Comparison of ENCODE assay signal across 9 cellular contexts in the genomic region with DNA sequence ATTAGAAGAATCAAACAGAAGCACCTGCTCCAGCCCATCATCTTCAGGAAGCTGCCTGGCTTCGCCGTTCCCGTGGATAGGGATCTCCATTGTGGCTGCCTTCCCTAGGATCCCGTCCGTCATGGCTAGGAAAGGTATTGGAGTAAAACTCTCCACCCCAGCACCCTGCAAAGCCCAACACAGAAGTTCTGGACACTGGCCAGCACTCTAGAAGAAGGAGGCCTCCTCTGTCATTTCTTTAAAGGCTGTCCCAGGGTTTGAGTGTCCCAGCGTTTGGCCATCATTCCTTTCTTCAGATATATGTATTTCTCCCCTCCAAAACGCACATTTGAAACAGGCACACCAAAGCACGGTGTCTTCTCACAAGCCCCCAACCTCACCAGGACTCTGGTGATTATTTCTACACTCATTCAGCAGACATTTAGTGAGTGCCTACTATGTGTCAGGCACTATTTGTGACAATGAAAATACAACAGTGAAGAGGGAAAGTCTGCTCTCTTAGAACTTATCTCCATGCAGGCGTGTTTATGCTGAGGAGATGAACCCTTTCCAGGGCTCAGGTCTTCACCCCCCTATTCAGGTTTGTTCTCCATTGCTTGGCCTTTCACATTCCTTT. TPM values are rescaled to one million over a fixed set of nuclear protein-coding genes. Genes with fewer than 3 reads are reported as not detected.
DNase-seq lines count a peak whose midpoint lies in the region; ATAC-seq, FAIRE-seq and TF ChIP-seq lines count a peak whose summit lies in the region.
"Had no signal": no experiment of that assay in that cellular context is flagged by ENCODE, and none has a peak within 500 bp of the region (broad histone marks: within the 10 kb centered on the region; RNA-seq: fewer than 3 reads in every experiment).

No MANE protein-coding gene starts in this region.

- peaks cover 10% of the 10 kb centered on the region for H4K20me1 ChIP-seq in IMR-90 (ENCODE audit: insufficient read depth, low read length)

- H3K36me3 Mint-ChIP-seq in chondrocyte (ENCODE audit: low read depth): peaks cover 21% of the 10 kb centered on the region

- H2BK15ac ChIP-seq in IMR-90 (ENCODE audit: low read depth, low read length): 0 out of 3 replicates have a peak overlapping the region, but pooled peaks have one; percentile 2

- H3K9me1 ChIP-seq in IMR-90 (ENCODE audit: insufficient read depth, low read length): peaks cover 9% of the 10 kb centered on the region; the same call in 1 of the 2 replicates

- peak overlapping the region; percentile 91 for H3K14ac ChIP-seq in IMR-90 (replicated peaks; ENCODE audit: low read depth, low read length)

- H3K36me3 ChIP-seq in IMR-90 (ENCODE audit: control insufficient read depth, insufficient read depth, low read length): peaks cover 36% of the 10 kb centered on the region
- peaks cover 9% of the 10 kb centered on the region for H3K36me3 ChIP-seq in mucosa of stomach (ENCODE audit: control insufficient read depth, insufficient read depth, low read length)

- H4K91ac ChIP-seq in IMR-90 (ENCODE audit: insufficient read depth, low read depth, low read length): peak overlapping the region; percentile 78

- peak overlapping the region; percentile 98 for H2AK9ac ChIP-seq in IMR-90 (replicated peaks; ENCODE audit: low read depth, low read length, poor library complexity)

- TF ChIP-seq CTCF in A549 (IDR thresholded peaks at IDR 0.05): no peak
- TF ChIP-seq CTCF in IMR-90 (conservative IDR thresholded peaks at IDR 0.05; ENCODE audit: low read depth, low read length): no peak
- no peak for TF ChIP-seq CTCF in chondrocyte (IDR thresholded peaks at IDR 0.05)

- H3K9ac ChIP-seq in IMR-90 (ENCODE audit: low read depth, low read length) (peak overlapping the region; percentile 95), mucosa of stomach (ENCODE audit: low read length) (peak overlapping the region; percentile 91)

- no peak for FAIRE-seq in A549 (lab: Jason Lieb, UNC)

- TF ChIP-seq EP300 in A549 (IDR thresholded peaks at IDR 0.05): no peak

- H3K27me3 ChIP-seq in IMR-90 (ENCODE audit: control insufficient read depth, insufficient read depth, low read length): no peaks in the 10 kb centered on the region
- no peaks in the 10 kb centered on the region for H3K27me3 ChIP-seq in mucosa of stomach (ENCODE audit: control insufficient read depth, insufficient read depth, low read length)

- H3K4me2 ChIP-seq in A549 (peak overlapping the region; percentile 92), IMR-90 (ENCODE audit: low read depth, low read length) (peak overlapping the region; percentile 92)

- peak overlapping the region; percentile 45 for H3K56ac ChIP-seq in IMR-90 (ENCODE audit: extremely low read depth, insufficient read depth, low read length)

- H3K9me3 ChIP-seq in A549 (no peaks in the 10 kb centered on the region), IMR-90 (ENCODE audit: control insufficient read depth, insufficient read depth, low read length) (no peaks in the 10 kb centered on the region), mucosa of stomach (ENCODE audit: control insufficient read depth, low read length) (no peaks in the 10 kb centered on the region)

- TF ChIP-seq POLR2A in A549 (IDR thresholded peaks at IDR 0.05; ENCODE audit: low read length): no peak
- no peak for TF ChIP-seq POLR2A in IMR-90 (IDR thresholded peaks at IDR 0.05; ENCODE audit: low read depth, low read length)

- H3K27ac ChIP-seq in A549: peak overlapping the region; percentile 86 to 94
- peak overlapping the region; percentile 83 for H3K27ac ChIP-seq in IMR-90 (ENCODE audit: insufficient read depth, low read length)

- peak overlapping the region; percentile 85 for H3K23ac ChIP-seq in IMR-90 (ENCODE audit: low read depth, low read length)

- BruUV-seq in IMR-90 (replicated peaks; lab: Mats Ljungman, UMichigan): TSS peak; percentile 37

- H4K8ac ChIP-seq in IMR-90 (ENCODE audit: low read depth in 2 of 2, low read length in 2 of 2): peak overlapping the region; percentile 45 to 96; a peak in 3 of 4 replicates

- peak overlapping the region; percentile 99 for H3K27ac Mint-ChIP-seq in chondrocyte (ENCODE audit: unreplicated experiment)

- peaks cover 41% of the 10 kb centered on the region for H3K4me1 Mint-ChIP-seq in chondrocyte (ENCODE audit: low read depth)

- H2AK5ac ChIP-seq in IMR-90 (ENCODE audit: low read depth, low read length): peak overlapping the region; percentile 93

- H2AFZ ChIP-seq in IMR-90 (replicated peaks; ENCODE audit: low read length, poor library complexity): peak overlapping the region; percentile 96

- H3K79me1 ChIP-seq in IMR-90 (ENCODE audit: low read depth in 1 of 2, low read length in 2 of 2): peaks cover 39 to 62% of the 10 kb centered on the region in 2 experiments

- no peak for TF ChIP-seq RAD21 in A549 (conservative IDR thresholded peaks at IDR 0.05 in 1 of 2, IDR thresholded peaks at IDR 0.05 in 1 of 2)
- TF ChIP-seq RAD21 in IMR-90 (IDR thresholded peaks at IDR 0.05; ENCODE audit: low read length): no peak

- in situ Hi-C loops in IMR-90 (cut with MboI; ENCODE audit: low sequenced_read_pairs): no loop called here

- H3K4me1 ChIP-seq in A549 (peaks cover 32% of the 10 kb centered on the region), IMR-90 (ENCODE audit: control insufficient read depth, insufficient read depth, low read length) (peaks cover 8% of the 10 kb centered on the region), mucosa of stomach (ENCODE audit: control insufficient read depth, insufficient read depth, low read length) (peaks cover 45% of the 10 kb centered on the region)

- H2BK20ac ChIP-seq in IMR-90 (ENCODE audit: low read depth, low read length): no peak overlapping the region

- H3K18ac ChIP-seq in IMR-90 (ENCODE audit: low read depth, low read length): no peak overlapping the region

- H3K4me3 ChIP-seq in A549 (peak overlapping the region; percentile 90), IMR-90 (ENCODE audit: insufficient read depth, low read depth, low read length) (peak overlapping the region; percentile 82), mucosa of stomach (ENCODE audit: low read length) (peak overlapping the region; percentile 96)

- H2BK120ac ChIP-seq in IMR-90 (ENCODE audit: low read depth, low read length): peak overlapping the region; percentile 21; the same call in 1 of the 2 replicates

- H3K4me3 Mint-ChIP-seq in chondrocyte (ENCODE audit: unreplicated experiment): peak overlapping the region; percentile 92

- DNase-seq in A549 (ENCODE audit: low read depth in 1 of 2, low spot score in 1 of 2) (no peak), IMR-90 (no peak), chondrocyte (ENCODE audit: low spot score) (no peak), SHP77 treated with DMSO at 0.1 percent for 48 hours (lab: John Stamatoyannopoulos, UW) (no peak), NCI-H82 (lab: John Stamatoyannopoulos, UW) (no peak)

- intact Hi-C loops in IMR-90 (cut with micrococcal nuclease): loop anchor here (5.0 kb wide), 2 partner anchors 122 to 202 kb away; partner anchors contain the start of genes ILK, MRPL17 and RRP8

- dilution Hi-C loops in IMR-90 (cut with HindIII; ENCODE audit: low sequenced_read_pairs, unreplicated experiment): no loop called here

- no peak overlapping the region for H2BK5ac ChIP-seq in IMR-90 (ENCODE audit: low read depth, low read length, poor library complexity, severe bottlenecking)

- H3K9me3 Mint-ChIP-seq in chondrocyte (ENCODE audit: low read depth): no peaks in the 10 kb centered on the region

- peak overlapping the region; percentile 62 for H4K5ac ChIP-seq in IMR-90 (ENCODE audit: low read depth, low read length)

- CTCF ChIA-PET in A549 (lab: Yijun Ruan, JAX) (interaction anchor here (2.4 kb wide), 1 partner anchor 102 kb away, joined by 10 read pairs; no protein-coding TSS in a partner anchor), IMR-90 (lab: Yijun Ruan, JAX) (no interaction called here)

- POLR2A ChIA-PET in A549 (lab: Yijun Ruan, JAX) (interaction anchor here (1.0 kb wide), 1 partner anchor 124 kb away, joined by 4 read pairs; the partner anchor contains the start of gene ILK), IMR-90 (lab: Charles Lee; ENCODE audit: unreplicated experiment) (no interaction called here)

- peak overlapping the region; percentile 93 for H3K4ac ChIP-seq in IMR-90 (ENCODE audit: low read depth, low read length)

- ATAC-seq in A549 (no peak), IMR-90 (ENCODE audit: low read depth) (no peak), GM18873 (IDR thresholded peaks at IDR 0.05; ENCODE audit: low FRiP score, unreplicated experiment) (no peak), HG03565 (IDR thresholded peaks at IDR 0.05; ENCODE audit: unreplicated experiment) (no peak)

- H3K27me3 Mint-ChIP-seq in chondrocyte (ENCODE audit: low read depth): no peaks in the 10 kb centered on the region

- WGBS in A549 (ENCODE audit: missing lambda C conversion rate): 60% methylated on average over 9 of the region's 9 CpGs
- WGBS in IMR-90 (ENCODE audit: extremely low coverage in 2 of 2, insufficient read length in 1 of 2), 2 experiments: no CpG with 5 or more reads among the region's 9 CpGs

RNA-seq across cellular contexts. Expression of gene ARFIP2, which starts 0.7 kb away (rescaled TPM):
- polyA plus RNA-seq in A549 (2011; rRNA removed) (87.9 and 88.5 TPM in 2 replicates), A549 (2017; fragmentation: RNase III; extraction: RNeasy Plus Mini Kit Qiagen cat#74134 plus additional on column Dnase treatment) (68.7 to 80.0 TPM (median 79.2 TPM) in 3 replicates), IMR-90 (2012; rRNA removed) (91.9 and 93.9 TPM in 2 replicates)
- 66.8 and 75.5 TPM in 2 replicates for polyA plus RNA-seq in A549 (2012; cell fraction: cytosol; rRNA removed)
- 112 and 114 TPM in 2 replicates for polyA plus RNA-seq in A549 (2012; cell fraction: nucleus; rRNA removed)
- 66.9 and 74.9 TPM in 2 replicates for polyA minus RNA-seq in A549 (2011; rRNA and poly(A)+ RNA removed)
- total RNA-seq in IMR-90 (2012; rRNA removed) (76.7 and 84.4 TPM in 2 replicates), chondrocyte (57.7 to 61.4 TPM (median 57.7 TPM) in 3 replicates)
- polyA plus RNA-seq in IMR-90 (2012; cell fraction: cytosol; rRNA removed): 77.7 and 88.8 TPM in 2 replicates
- polyA plus RNA-seq in IMR-90 (2012; cell fraction: nucleus; rRNA removed; ENCODE audit: low replicate concordance): 232 and 369 TPM in 2 replicates

RNA-seq across cellular contexts. Expression of gene TIMM10B, which starts 0.9 kb away (rescaled TPM):
- polyA plus RNA-seq in A549 (2011; rRNA removed): 31.6 and 35.6 TPM in 2 replicates
- polyA plus RNA-seq in A549 (2012; cell fraction: cytosol; rRNA removed): 33.3 and 34.7 TPM in 2 replicates
- 24.3 and 29.1 TPM in 2 replicates for polyA plus RNA-seq in A549 (2012; cell fraction: nucleus; rRNA removed)
- polyA plus RNA-seq in A549 (2017; fragmentation: RNase III; extraction: RNeasy Plus Mini Kit Qiagen cat#74134 plus additional on column Dnase treatment): 20.6 to 24.4 TPM (median 22.0 TPM) in 3 replicates
- polyA minus RNA-seq in A549 (2011; rRNA and poly(A)+ RNA removed): 22.3 and 46.1 TPM in 2 replicates
- total RNA-seq in IMR-90 (2012; rRNA removed): 24.7 and 27.5 TPM in 2 replicates
- polyA plus RNA-seq in IMR-90 (2012; rRNA removed): 22.8 and 27.1 TPM in 2 replicates
- polyA plus RNA-seq in IMR-90 (2012; cell fraction: cytosol; rRNA removed): 19.9 and 21.4 TPM in 2 replicates
- polyA plus RNA-seq in IMR-90 (2012; cell fraction: nucleus; rRNA removed; ENCODE audit: low replicate concordance): 20.0 and 35.9 TPM in 2 replicates
- total RNA-seq in chondrocyte: 27.4 to 34.1 TPM (median 28.7 TPM) in 3 replicates

RNA-seq across cellular contexts. Expression of gene TRIM3, which starts 6.7 kb away (rescaled TPM):
- polyA plus RNA-seq in A549 (2011; rRNA removed): 10.0 and 11.3 TPM in 2 replicates
- 14.2 and 15.4 TPM in 2 replicates for polyA plus RNA-seq in A549 (2012; cell fraction: cytosol; rRNA removed)
- polyA plus RNA-seq in A549 (2012; cell fraction: nucleus; rRNA removed): 81.0 and 86.4 TPM in 2 replicates
- polyA plus RNA-seq in A549 (2017; fragmentation: RNase III; extraction: RNeasy Plus Mini Kit Qiagen cat#74134 plus additional on column Dnase treatment): 17.5 to 19.8 TPM (median 19.6 TPM) in 3 replicates
- polyA minus RNA-seq in A549 (2011; rRNA and poly(A)+ RNA removed): 9.8 and 13.2 TPM in 2 replicates
- total RNA-seq in IMR-90 (2012; rRNA removed): 13.8 and 14.2 TPM in 2 replicates
- 22.3 and 23.7 TPM in 2 replicates for polyA plus RNA-seq in IMR-90 (2012; rRNA removed)
- 12.9 and 15.6 TPM in 2 replicates for polyA plus RNA-seq in IMR-90 (2012; cell fraction: cytosol; rRNA removed)
- polyA plus RNA-seq in IMR-90 (2012; cell fraction: nucleus; rRNA removed; ENCODE audit: low replicate concordance): 112 and 171 TPM in 2 replicates
- total RNA-seq in chondrocyte: 27.2 to 36.9 TPM (median 27.6 TPM) in 3 replicates

RNA-seq across cellular contexts. Expression of gene DNHD1, which starts 16.7 kb away (rescaled TPM):
- polyA plus RNA-seq in A549 (2011; rRNA removed) (8.6 and 12.7 TPM in 2 replicates), A549 (2017; fragmentation: RNase III; extraction: RNeasy Plus Mini Kit Qiagen cat#74134 plus additional on column Dnase treatment) (5.4 to 7.6 TPM (median 6.8 TPM) in 3 replicates), IMR-90 (2012; rRNA removed) (3.0 and 3.6 TPM in 2 replicates)
- polyA plus RNA-seq in A549 (2012; cell fraction: cytosol; rRNA removed): 3.9 and 4.8 TPM in 2 replicates
- polyA plus RNA-seq in A549 (2012; cell fraction: nucleus; rRNA removed): 56.8 and 58.6 TPM in 2 replicates
- polyA minus RNA-seq in A549 (2011; rRNA and poly(A)+ RNA removed): 33.0 and 36.1 TPM in 2 replicates
- total RNA-seq in IMR-90 (2012; rRNA removed) (1.4 and 1.8 TPM in 2 replicates), chondrocyte (3.8 to 7.4 TPM (median 5.8 TPM) in 3 replicates)
- 1.1 and 1.2 TPM in 2 replicates for polyA plus RNA-seq in IMR-90 (2012; cell fraction: cytosol; rRNA removed)
- polyA plus RNA-seq in IMR-90 (2012; cell fraction: nucleus; rRNA removed; ENCODE audit: low replicate concordance): 24.1 and 31.5 TPM in 2 replicates

RNA-seq across cellular contexts. Expression of gene HPX, which starts 39.6 kb away (rescaled TPM):
- polyA plus RNA-seq in A549 (2011; rRNA removed) (0.66 and 1.5 TPM in 2 replicates), A549 (2017; fragmentation: RNase III; extraction: RNeasy Plus Mini Kit Qiagen cat#74134 plus additional on column Dnase treatment) (0.35 to 0.70 TPM (median 0.57 TPM) in 3 replicates), IMR-90 (2012; rRNA removed) (1.4 and 1.5 TPM in 2 replicates)
- 0.36 and 0.44 TPM in 2 replicates for polyA plus RNA-seq in A549 (2012; cell fraction: cytosol; rRNA removed)
- 3.1 and 5.6 TPM in 2 replicates for polyA plus RNA-seq in A549 (2012; cell fraction: nucleus; rRNA removed)
- polyA minus RNA-seq in A549 (2011; rRNA and poly(A)+ RNA removed): 2.3 and 2.6 TPM in 2 replicates
- total RNA-seq in IMR-90 (2012; rRNA removed) (0.36 and 0.56 TPM in 2 replicates), chondrocyte (2.6 to 3.8 TPM (median 3.2 TPM) in 3 replicates)
- 0.03 and 0.24 TPM in 2 replicates for polyA plus RNA-seq in IMR-90 (2012; cell fraction: cytosol; rRNA removed)
- polyA plus RNA-seq in IMR-90 (2012; cell fraction: nucleus; rRNA removed; ENCODE audit: low replicate concordance): 22.7 and 24.0 TPM in 2 replicates
- total RNA-seq: SK-MEL-5 had no signal
